ENCODE assay signal across 15 cellular contexts in genomic region chr5:54889826-54890225, GRCh38.
DNase-seq lines count a peak whose midpoint lies in the region; ATAC-seq and TF ChIP-seq lines count a peak whose summit lies in the region.
"Had no signal": no experiment of that assay in that cellular context is flagged by ENCODE, and none has a peak within 500 bp of the region (broad histone marks: within the 10 kb centered on the region; RNA-seq: fewer than 3 reads in every experiment).

No MANE protein-coding gene starts in this region.

- WGBS in mammary epithelial cell (ENCODE audit: low coverage, missing lambda C conversion rate) = 0% methylated on average over 1 of the region's 1 CpG

- H2AFZ ChIP-seq in mammary epithelial cell (ENCODE audit: low read depth, low read length) = no peak overlapping the region

- H3K9me3 ChIP-seq in BLaER1 = peaks cover 10% of the 10 kb centered on the region
- no peaks in the 10 kb centered on the region for H3K9me3 ChIP-seq in mammary epithelial cell (replicated peaks; ENCODE audit: insufficient read depth, low read length)
- H3K9me3 ChIP-seq in naive thymus-derived CD4-positive, alpha-beta T cell (ENCODE audit: control insufficient read depth in 2 of 3, low read length in 3 of 3) = no peaks in the 10 kb centered on the region
- H3K9me3 ChIP-seq: ovary, stomach had no signal

- no peak for TF ChIP-seq CTCF in mammary epithelial cell (conservative IDR thresholded peaks at IDR 0.05 in 1 of 2, IDR thresholded peaks at IDR 0.05 in 1 of 2; ENCODE audit: extremely low read depth in 1 of 2, insufficient read depth in 1 of 2, low read depth in 1 of 2, low read length in 2 of 2)

- no peak for ATAC-seq in naive thymus-derived CD4-positive, alpha-beta T cell
- ATAC-seq in left cardiac atrium = no peak
- ATAC-seq: Panc1 had no signal

- H3K4me2 ChIP-seq in BLaER1 (peak overlapping the region; percentile 69), mammary epithelial cell (ENCODE audit: insufficient read depth, low read depth, low read length) (no peak overlapping the region)

- H3K4me3 ChIP-seq in BLaER1 (no peak overlapping the region), mammary epithelial cell (replicated peaks in 1 of 3; ENCODE audit: insufficient read depth in 1 of 3, low read depth in 2 of 3, low read length in 3 of 3) (no peak overlapping the region)
- H3K4me3 ChIP-seq in naive thymus-derived CD4-positive, alpha-beta T cell (ENCODE audit: low read length) = no peak overlapping the region
- H3K4me3 ChIP-seq: ovary, stomach had no signal

- H3K9me3 Mint-ChIP-seq in naive thymus-derived CD4-positive, alpha-beta T cell = no peaks in the 10 kb centered on the region

- no peaks in the 10 kb centered on the region for H3K79me2 ChIP-seq in mammary epithelial cell (ENCODE audit: insufficient read depth, low read length)

- H3K9ac ChIP-seq in BLaER1 (no peak overlapping the region), mammary epithelial cell (ENCODE audit: insufficient read depth, low read length) (no peak overlapping the region)

- peak; percentile 48 for DNase-seq in LoVo (ENCODE audit: low spot score)
- DNase-seq in mammary epithelial cell = peak; percentile 70
- peak; percentile 78 for DNase-seq in left kidney (ENCODE audit: low read depth, low spot score)
- no peak for DNase-seq in DMS153 (lab: John Stamatoyannopoulos, UW)
- DNase-seq in naive thymus-derived CD4-positive, alpha-beta T cell = no peak
- DNase-seq in left cardiac atrium = no peak
- no peak for DNase-seq in NOMO-1 treated with dmso at 0.1 percent for 144 hours (lab: John Stamatoyannopoulos, UW; ENCODE audit: unreplicated experiment)
- DNase-seq: activated CD4-positive, CD25-positive, alpha-beta regulatory T cell; activated gamma-delta T cell; effector CD8-positive, alpha-beta T cell; NCI-H1694; ovary; stomach had no signal

- dilution Hi-C loops in mammary epithelial cell (cut with HindIII; ENCODE audit: low sequenced_read_pairs) = loop anchor here (5.0 kb wide), 1 partner anchor 57 kb away; no protein-coding TSS in a partner anchor

- no TSS peak for BruUV-seq in mammary epithelial cell (replicated peaks; lab: Mats Ljungman, UMichigan)

- POLR2A ChIA-PET in naive thymus-derived CD4-positive, alpha-beta T cell (lab: Charles Lee) = no interaction called here

- H3K27ac ChIP-seq in BLaER1 = no peak overlapping the region
- no peak overlapping the region for H3K27ac ChIP-seq in mammary epithelial cell (ENCODE audit: insufficient read depth, low read depth, low read length)
- no peak overlapping the region for H3K27ac ChIP-seq in naive thymus-derived CD4-positive, alpha-beta T cell (ENCODE audit: low read depth, low read length)
- H3K27ac ChIP-seq: ovary, stomach had no signal

- CTCF ChIA-PET in mammary epithelial cell (lab: Charles Lee; ENCODE audit: low non-redundant PET) = no interaction called here
- CTCF ChIA-PET in naive thymus-derived CD4-positive, alpha-beta T cell (lab: Charles Lee) = no interaction called here

- peaks cover 0 to 1% (median 0%) of the 10 kb centered on the region in 7 donors for H3K4me1 Mint-ChIP-seq in naive thymus-derived CD4-positive, alpha-beta T cell

- H3K36me3 Mint-ChIP-seq in naive thymus-derived CD4-positive, alpha-beta T cell = peaks cover 0 to 4% (median 0%) of the 10 kb centered on the region in 5 donors

- peaks cover 30 to 90% (median 38%) of the 10 kb centered on the region in 5 donors for H3K27me3 Mint-ChIP-seq in naive thymus-derived CD4-positive, alpha-beta T cell

- no peak overlapping the region for H3K27ac Mint-ChIP-seq in naive thymus-derived CD4-positive, alpha-beta T cell

- in situ Hi-C loops in mammary epithelial cell (cut with MboI; ENCODE audit: low sequenced_read_pairs in 2 of 2) = no loop called here

- H3K4me3 Mint-ChIP-seq in naive thymus-derived CD4-positive, alpha-beta T cell = no peak overlapping the region

- H3K36me3 ChIP-seq in BLaER1 (no peaks in the 10 kb centered on the region), mammary epithelial cell (ENCODE audit: insufficient read depth, low read length) (no peaks in the 10 kb centered on the region)
- H3K36me3 ChIP-seq in naive thymus-derived CD4-positive, alpha-beta T cell (ENCODE audit: control insufficient read depth in 2 of 3, insufficient read depth in 3 of 3, low read length in 3 of 3) = no peaks in the 10 kb centered on the region
- H3K36me3 ChIP-seq: ovary, stomach had no signal

- H3K27me3 ChIP-seq in BLaER1 (peaks cover 15% of the 10 kb centered on the region), mammary epithelial cell (ENCODE audit: insufficient read depth, low read length) (peaks cover 6% of the 10 kb centered on the region)
- peaks cover 0 to 4% of the 10 kb centered on the region in 2 donors for H3K27me3 ChIP-seq in naive thymus-derived CD4-positive, alpha-beta T cell (ENCODE audit: control insufficient read depth in 2 of 2, insufficient read depth in 2 of 2, low read length in 2 of 2)
- H3K27me3 ChIP-seq: ovary had no signal

- intact Hi-C loops in mammary epithelial cell (cut with micrococcal nuclease) = loop anchor here (10.0 kb wide), 1 partner anchor 645 kb away; no protein-coding TSS in a partner anchor
- intact Hi-C loops in naive thymus-derived CD4-positive, alpha-beta T cell (cut with micrococcal nuclease) = no loop called here
- intact Hi-C loops in left cardiac atrium (cut with DNase I) = no loop called here

- H3K4me1 ChIP-seq in BLaER1 (peaks cover 29% of the 10 kb centered on the region), mammary epithelial cell (ENCODE audit: insufficient read depth, low read length) (peaks cover 11% of the 10 kb centered on the region)
- no peaks in the 10 kb centered on the region for H3K4me1 ChIP-seq in naive thymus-derived CD4-positive, alpha-beta T cell (ENCODE audit: control insufficient read depth in 2 of 2, insufficient read depth in 2 of 2, low read length in 2 of 2)

- no peaks in the 10 kb centered on the region for H4K20me1 ChIP-seq in BLaER1
- no peaks in the 10 kb centered on the region for H4K20me1 ChIP-seq in mammary epithelial cell (ENCODE audit: insufficient read depth, low read length)

Comparison
In these comparisons a context has a peak if more than half of its experiments do, and no peak if none do; other contexts are left out.
1. DNase-seq: peak in LoVo (single experiment), mammary epithelial cell (single experiment) and left kidney (single experiment); none in DMS153 (single experiment), naive thymus-derived CD4-positive, alpha-beta T cell (0 of 9), left cardiac atrium (single experiment) and NOMO-1 treated with dmso at 0.1 percent for 144 hours (single experiment).